ENCODE assay signal across 12 cellular contexts in genomic region chr2:189411860-189412259, GRCh38. TPM values are rescaled to one million over a fixed set of nuclear protein-coding genes. Genes with fewer than 3 reads are reported as not detected.
DNase-seq lines count a peak whose midpoint lies in the region; FAIRE-seq and TF ChIP-seq lines count a peak whose summit lies in the region.
"Had no signal": no experiment of that assay in that cellular context is flagged by ENCODE, and none has a peak within 500 bp of the region (broad histone marks: within the 10 kb centered on the region; RNA-seq: fewer than 3 reads in every experiment).

No MANE protein-coding gene starts in this region.

- POLR2A ChIA-PET in endothelial cell of umbilical vein (lab: Charles Lee), result no interaction called here

- no peak for DNase-seq in activated naive CD8-positive, alpha-beta T cell treated with anti-CD3 and anti-CD28 coated beads for 36 hours
- DNase-seq in endothelial cell of umbilical vein (ENCODE audit: low read depth, low spot score) (peak; percentile 49), vagina (ENCODE audit: extremely low spot score in 2 of 2) (no peak)
- DNase-seq in activated CD8-positive, alpha-beta memory T cell treated with anti-CD3 and anti-CD28 coated beads, Interleukin-2, amount 50 U/mL, for 4 hours, result no peak
- DNase-seq in effector CD4-positive, alpha-beta T cell, result no peak
- DNase-seq in stimulated activated naive CD4-positive, alpha-beta T cell treated with Interleukin-2 at 50 U/mL for 16 hours (lab: John Stamatoyannopoulos, UW), result no peak
- DNase-seq: NCI-H524 treated with DMSO at 0.1 percent for 48 hours had no signal

- FAIRE-seq in endothelial cell of umbilical vein (lab: Jason Lieb, UNC), result no peak

- H3K9ac ChIP-seq in endothelial cell of umbilical vein (replicated peaks; ENCODE audit: extremely low read depth, insufficient read depth, low read length), result peak overlapping the region; percentile 43
- H3K9ac ChIP-seq in mucosa of rectum (ENCODE audit: low read depth in 1 of 2, low read length in 2 of 2), result no peak overlapping the region

- no peaks in the 10 kb centered on the region for H3K36me3 Mint-ChIP-seq in activated naive CD8-positive, alpha-beta T cell
- H3K36me3 Mint-ChIP-seq in activated naive CD8-positive, alpha-beta T cell treated with anti-CD3 and anti-CD28 coated beads for 36 hours, result peaks cover 3% of the 10 kb centered on the region
- H3K36me3 Mint-ChIP-seq: stimulated activated memory B cell treated with anti-CD40 and anti-IgM and Interleukin-4, amounts not matched to agents 10 μg/mL and 1 μg/mL and 100 μg/mL, for 72 hours had no signal

- H3K9me3 Mint-ChIP-seq in activated naive CD8-positive, alpha-beta T cell (ENCODE audit: low read depth), result no peaks in the 10 kb centered on the region
- H3K9me3 Mint-ChIP-seq in activated naive CD8-positive, alpha-beta T cell treated with anti-CD3 and anti-CD28 coated beads for 36 hours, result no peaks in the 10 kb centered on the region
- H3K9me3 Mint-ChIP-seq: stimulated activated memory B cell treated with anti-CD40 and anti-IgM and Interleukin-4, amounts not matched to agents 10 μg/mL and 1 μg/mL and 100 μg/mL, for 72 hours had no signal

- no peaks in the 10 kb centered on the region for H3K79me2 ChIP-seq in endothelial cell of umbilical vein (ENCODE audit: control insufficient read depth, insufficient read depth, low read length)

- peak overlapping the region; percentile 79 for H2AFZ ChIP-seq in endothelial cell of umbilical vein (ENCODE audit: low read depth, low read length)

- H3K36me3 ChIP-seq in endothelial cell of umbilical vein (ENCODE audit: control insufficient read depth in 2 of 2, extremely low read depth in 1 of 2, insufficient read depth in 2 of 2, low read length in 2 of 2) (no peaks in the 10 kb centered on the region), mucosa of rectum (ENCODE audit: control insufficient read depth in 2 of 2, insufficient read depth in 2 of 2, low read length in 2 of 2) (no peaks in the 10 kb centered on the region), vagina (no peaks in the 10 kb centered on the region)
- H3K36me3 ChIP-seq: prostate gland had no signal

- dilution Hi-C loops in endothelial cell of umbilical vein (cut with MboI; ENCODE audit: extremely low pct_ligation_motif_present, low sequenced_read_pairs), result no loop called here

- no peak overlapping the region for H3K4me3 ChIP-seq in endothelial cell of umbilical vein (replicated peaks in 1 of 3; ENCODE audit: insufficient read depth in 1 of 3, low read depth in 1 of 3, low read length in 3 of 3)
- H3K4me3 ChIP-seq in mucosa of rectum (ENCODE audit: low read length in 2 of 2), result no peak overlapping the region
- no peak overlapping the region for H3K4me3 ChIP-seq in vagina
- H3K4me3 ChIP-seq: prostate gland had no signal

- BruUV-seq in endothelial cell of umbilical vein (replicated peaks; lab: Mats Ljungman, UMichigan), result no TSS peak

- H3K27ac ChIP-seq in endothelial cell of umbilical vein (ENCODE audit: insufficient read depth, low read depth, low read length), result no peak overlapping the region
- H3K27ac ChIP-seq in mucosa of rectum (ENCODE audit: low read depth in 2 of 2, low read length in 2 of 2), result peak overlapping the region; percentile 2 to 59
- peak overlapping the region; percentile 63 for H3K27ac ChIP-seq in vagina
- H3K27ac ChIP-seq: prostate gland had no signal

- TF ChIP-seq POLR2A in endothelial cell of umbilical vein (IDR thresholded peaks at IDR 0.05; ENCODE audit: low read depth, low read length) (no peak), vagina (IDR thresholded peaks at IDR 0.05) (no peak)

- TF ChIP-seq CTCF in endothelial cell of umbilical vein (IDR thresholded peaks at IDR 0.05; ENCODE audit: extremely low read depth in 1 of 2, insufficient read depth in 1 of 2, low read depth in 1 of 2, low read length in 2 of 2) (no peak), vagina (IDR thresholded peaks at IDR 0.05) (no peak)

- H3K4me1 ChIP-seq in endothelial cell of umbilical vein (ENCODE audit: control insufficient read depth, extremely low read depth, insufficient read depth, low read length), result peaks cover 34% of the 10 kb centered on the region
- no peaks in the 10 kb centered on the region for H3K4me1 ChIP-seq in mucosa of rectum (ENCODE audit: control insufficient read depth in 2 of 2, insufficient read depth in 2 of 2, low read length in 2 of 2)
- peaks cover 13% of the 10 kb centered on the region for H3K4me1 ChIP-seq in vagina
- H3K4me1 ChIP-seq: prostate gland had no signal

- H3K9me3 ChIP-seq in endothelial cell of umbilical vein (replicated peaks; ENCODE audit: control insufficient read depth, insufficient read depth, low read length), result no peaks in the 10 kb centered on the region
- H3K9me3 ChIP-seq in mucosa of rectum (ENCODE audit: control insufficient read depth in 2 of 2, low read length in 2 of 2), result no peaks in the 10 kb centered on the region
- H3K9me3 ChIP-seq in vagina, result no peaks in the 10 kb centered on the region
- H3K9me3 ChIP-seq: prostate gland had no signal

- no peaks in the 10 kb centered on the region for H3K27me3 Mint-ChIP-seq in activated naive CD8-positive, alpha-beta T cell
- H3K27me3 Mint-ChIP-seq in activated naive CD8-positive, alpha-beta T cell treated with anti-CD3 and anti-CD28 coated beads for 36 hours, result no peaks in the 10 kb centered on the region
- H3K27me3 Mint-ChIP-seq: B cell; stimulated activated memory B cell treated with anti-CD40 and anti-IgM and Interleukin-4, amounts not matched to agents 10 μg/mL and 1 μg/mL and 100 μg/mL, for 72 hours had no signal

- H3K4me1 Mint-ChIP-seq in activated naive CD8-positive, alpha-beta T cell (ENCODE audit: low read depth), result peaks cover 39% of the 10 kb centered on the region
- peaks cover 35% of the 10 kb centered on the region for H3K4me1 Mint-ChIP-seq in activated naive CD8-positive, alpha-beta T cell treated with anti-CD3 and anti-CD28 coated beads for 36 hours
- H3K4me1 Mint-ChIP-seq: B cell; stimulated activated memory B cell treated with anti-CD40 and anti-IgM and Interleukin-4, amounts not matched to agents 10 μg/mL and 1 μg/mL and 100 μg/mL, for 72 hours had no signal

- H3K9me1 ChIP-seq in endothelial cell of umbilical vein (replicated peaks; ENCODE audit: control insufficient read depth, extremely low read depth, insufficient read depth, low read length), result no peaks in the 10 kb centered on the region

- H3K27me3 ChIP-seq in endothelial cell of umbilical vein (ENCODE audit: control insufficient read depth in 2 of 2, insufficient read depth in 2 of 2, low read length in 2 of 2), result no peaks in the 10 kb centered on the region
- H3K27me3 ChIP-seq in mucosa of rectum (ENCODE audit: control insufficient read depth in 2 of 2, insufficient read depth in 2 of 2, low read length in 2 of 2), result no peaks in the 10 kb centered on the region
- H3K27me3 ChIP-seq in vagina, result no peaks in the 10 kb centered on the region

- intact Hi-C loops in endothelial cell of umbilical vein (cut with micrococcal nuclease), result loop anchor here (1.0 to 5.0 kb wide), 10 partner anchors 124 to 1830 kb away; partner anchors contain the start of gene COL5A2
- intact Hi-C loops in vagina (cut with DNase I), result loop anchor here (5.0 kb wide), 1 partner anchor 895 kb away; no protein-coding TSS in a partner anchor

- H3K4me3 Mint-ChIP-seq in activated naive CD8-positive, alpha-beta T cell, result no peak overlapping the region
- no peak overlapping the region for H3K4me3 Mint-ChIP-seq in activated naive CD8-positive, alpha-beta T cell treated with anti-CD3 and anti-CD28 coated beads for 36 hours
- H3K4me3 Mint-ChIP-seq: B cell; stimulated activated memory B cell treated with anti-CD40 and anti-IgM and Interleukin-4, amounts not matched to agents 10 μg/mL and 1 μg/mL and 100 μg/mL, for 72 hours had no signal

- peak overlapping the region; percentile 76 for H3K27ac Mint-ChIP-seq in activated naive CD8-positive, alpha-beta T cell
- no peak overlapping the region for H3K27ac Mint-ChIP-seq in activated naive CD8-positive, alpha-beta T cell treated with anti-CD3 and anti-CD28 coated beads for 36 hours
- H3K27ac Mint-ChIP-seq: B cell; stimulated activated memory B cell treated with anti-CD40 and anti-IgM and Interleukin-4, amounts not matched to agents 10 μg/mL and 1 μg/mL and 100 μg/mL, for 72 hours had no signal

- CTCF ChIA-PET in endothelial cell of umbilical vein (lab: Charles Lee), result interaction anchor here (0.7 to 3.6 kb wide), 34 partner anchors 10 to 1912 kb away, joined by 3 to 80 read pairs (median 4); partner anchors contain the start of genes COL5A2 and SLC40A1

- H4K20me1 ChIP-seq in endothelial cell of umbilical vein (replicated peaks; ENCODE audit: control insufficient read depth, extremely low read depth, insufficient read depth, low read length), result no peaks in the 10 kb centered on the region

- no peak overlapping the region for H3K4me2 ChIP-seq in endothelial cell of umbilical vein (ENCODE audit: insufficient read depth, low read length)

TF ChIP-seq in endothelial cell of umbilical vein, 7 proteins besides CTCF, POLR2A, EP300 and RAD21:
- TF ChIP-seq EZH2 (IDR thresholded peaks at IDR 0.05; ENCODE audit: borderline replicate concordance, low read depth, low read length, severe bottlenecking), result no peak
- no peak for TF ChIP-seq FOS (IDR thresholded peaks at IDR 0.05; ENCODE audit: borderline replicate concordance, insufficient read depth, low read length)
- no peak for TF ChIP-seq MAX (IDR thresholded peaks at IDR 0.05; ENCODE audit: insufficient read depth, insufficient read length)
- no peak for TF ChIP-seq MYC (IDR thresholded peaks at IDR 0.05; ENCODE audit: low read depth, low read length)
- TF ChIP-seq POLR2AphosphoS5 (IDR thresholded peaks at IDR 0.05; ENCODE audit: insufficient read depth, low read depth, low read length), result no peak
- no peak for TF ChIP-seq GATA2 (IDR thresholded peaks at IDR 0.05; ENCODE audit: insufficient read depth, insufficient read length, low read depth, low read length)
- TF ChIP-seq JUN (IDR thresholded peaks at IDR 0.05; ENCODE audit: borderline replicate concordance, insufficient read depth, insufficient read length, low read depth), result no peak

RNA-seq across cellular contexts. Expression of gene WDR75, which starts 29.4 kb away (rescaled TPM):
- 100 to 1,000 TPM; 121 to 133 TPM for total RNA-seq in activated naive CD8-positive, alpha-beta T cell treated with anti-CD3 and anti-CD28 coated beads for 36 hours
- 41.7 and 44.8 TPM in 2 replicates for total RNA-seq in endothelial cell of umbilical vein
- polyA plus RNA-seq in endothelial cell of umbilical vein, result 11.2 and 17.4 TPM in 2 replicates
- polyA plus RNA-seq in endothelial cell of umbilical vein (2011; cell fraction: cytosol; rRNA removed), result 19.6 and 20.5 TPM in 2 replicates
- polyA plus RNA-seq in endothelial cell of umbilical vein (2011; cell fraction: nucleus; rRNA removed), result 73.8 and 81.4 TPM in 2 replicates
- polyA plus RNA-seq in endothelial cell of umbilical vein (2012), result 51.4 and 57.2 TPM in 2 replicates
- 87.5 and 93.8 TPM in 2 replicates for polyA minus RNA-seq in endothelial cell of umbilical vein
- 15.3 TPM for polyA minus RNA-seq in endothelial cell of umbilical vein (2011; cell fraction: cytosol; rRNA and poly(A)+ RNA removed)
- polyA minus RNA-seq in endothelial cell of umbilical vein (2011; cell fraction: nucleus; rRNA and poly(A)+ RNA removed), result 73.4 and 126 TPM in 2 replicates
- total RNA-seq in vagina, result 30.7 TPM
